In genomic region chr3:151248772-151249366, GRCh38 we compare ENCODE assay signal across 16 cellular contexts. TPM values are rescaled to one million over a fixed set of nuclear protein-coding genes. Genes with fewer than 3 reads are reported as not detected.
"Had no signal": no experiment of that assay in that cellular context is flagged by ENCODE, and none has a peak within 500 bp of the region (broad histone marks: within the 10 kb centered on the region; RNA-seq: fewer than 3 reads in every experiment).

No MANE protein-coding gene starts in this region.

- H3K36me3 ChIP-seq: uterus had no signal

- H3K27ac ChIP-seq: testis had no signal

- H3K9me3 ChIP-seq: testis, uterus had no signal

- H3K4me3 ChIP-seq: testis, uterus had no signal

- ATAC-seq: activated CD8-positive, alpha-beta memory T cell treated with anti-CD3 and anti-CD28 coated beads, Interleukin-2, amount 10 ng/mL, durations not matched to agents 7 days and 5 days had no signal

- DNase-seq: activated CD4-positive, alpha-beta T cell treated with anti-CD3 and anti-CD28 coated beads, Interleukin-2, amount 50 U/mL, for 48 hours; activated CD4-positive, CD25-positive, alpha-beta regulatory T cell treated with anti-CD3 and anti-CD28 coated beads, Interleukin-2, amount 50 U/mL, for 72 hours; activated CD8-positive, alpha-beta memory T cell treated with anti-CD3 and anti-CD28 coated beads, Interleukin-2, amount 10 ng/mL, durations not matched to agents 7 days and 5 days; activated effector memory CD4-positive, alpha-beta T cell treated with Interleukin-2 at 50 U/mL for 16 hours; activated T-cell treated with anti-CD3 and anti-CD28 coated beads, Interleukin-2, amount 50 U/mL, for 24 hours; amniotic stem cell; cerebellar nuclear complex; endodermal cell; erythroblast; immature natural killer cell; posterior cingulate gyrus; stimulated activated CD4-positive, alpha-beta T cell treated with anti-CD3 and anti-CD28 coated beads, Interleukin-12 subunit alpha, Interleukin-12 subunit beta, amount 100 ng/mL, for 4 hours; stimulated activated naive CD4-positive, alpha-beta T cell; testis; uterus had no signal

- H3K4me1 ChIP-seq: testis, uterus had no signal

- H3K27me3 ChIP-seq: testis, uterus had no signal

RNA-seq across cellular contexts. Expression of gene P2RY14, which starts 29.5 kb away (rescaled TPM):
- total RNA-seq: endodermal cell, myocyte had no signal

RNA-seq across cellular contexts. Expression of gene GPR171, which starts 45.9 kb away (rescaled TPM):
- total RNA-seq: endodermal cell, myocyte had no signal
